Comparison of ENCODE assay signal across 16 cellular contexts in the genomic region with DNA sequence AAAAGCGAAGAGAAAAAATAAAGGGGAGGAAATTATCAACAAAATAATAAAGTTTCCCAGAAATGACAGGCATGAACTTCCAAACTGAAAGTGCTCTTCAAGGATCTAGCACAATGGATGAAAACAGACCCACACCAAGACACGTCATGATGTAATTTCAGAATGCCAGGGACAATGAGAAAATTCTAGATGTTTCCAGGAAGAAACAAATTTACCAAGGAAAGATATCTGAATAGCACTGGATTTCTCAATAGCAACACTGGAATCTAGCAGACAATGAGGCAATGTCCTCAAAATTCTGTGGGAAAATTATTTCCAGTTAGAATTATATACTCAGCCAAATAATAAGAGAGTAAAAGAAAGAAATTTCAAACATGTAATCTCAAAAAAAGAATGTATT. TPM values are rescaled to one million over a fixed set of nuclear protein-coding genes. Genes with fewer than 3 reads are reported as not detected.
A peak's percentile ranks its signal among the peaks of the same experiment; 100 is the strongest.
DNase-seq lines count a peak whose midpoint lies in the region; ATAC-seq and TF ChIP-seq lines count a peak whose summit lies in the region.
"Had no signal": no experiment of that assay in that cellular context is flagged by ENCODE, and none has a peak within 500 bp of the region (broad histone marks: within the 10 kb centered on the region; RNA-seq: fewer than 3 reads in every experiment).

No MANE protein-coding gene starts in this region.

- H3K36me3 ChIP-seq in breast epithelium (no peaks in the 10 kb centered on the region), heart right ventricle (no peaks in the 10 kb centered on the region), adrenal gland (replicated peaks in 1 of 2) (no peaks in the 10 kb centered on the region)
- H3K36me3 ChIP-seq: neural progenitor cell had no signal

- H3K4me1 ChIP-seq in breast epithelium (no peaks in the 10 kb centered on the region), heart right ventricle (peaks cover 6 to 51% (median 31%) of the 10 kb centered on the region in 9 donors), adrenal gland (replicated peaks in 1 of 2) (peaks cover 0 to 10% of the 10 kb centered on the region in 2 donors)

- no peak overlapping the region for H3K4me3 ChIP-seq in breast epithelium
- no peak overlapping the region for H3K4me3 ChIP-seq in heart right ventricle
- H3K4me3 ChIP-seq in adrenal gland = no peak overlapping the region
- H3K4me3 ChIP-seq: neural progenitor cell had no signal

- intact Hi-C loops in breast epithelium (cut with DNase I; ENCODE audit: low total_unique reads) (no loop called here), heart right ventricle (cut with DNase I) (loop anchor here in 1 of 10 donors (10.0 kb wide), 1 partner anchor 46 kb away; the partner anchor contains the start of gene DENND5A), sciatic nerve (cut with DNase I) (no loop called here), adrenal gland (cut with DNase I) (no loop called here)

- TF ChIP-seq POLR2A in breast epithelium (IDR thresholded peaks at IDR 0.05) (no peak), adrenal gland (IDR thresholded peaks at IDR 0.05) (no peak)

- H3K27ac ChIP-seq in breast epithelium (peak overlapping the region; percentile 45 to 70), heart right ventricle (peak overlapping the region in 7 of 10 donors; percentile 0 to 78 (median 45)), adrenal gland (peak overlapping the region in 1 of 5 donors; percentile 59)
- H3K27ac ChIP-seq: neural progenitor cell had no signal

- ATAC-seq in heart right ventricle (peak in 5 of 8 donors; percentile 15 to 63 (median 55)), sciatic nerve (peak; percentile 85)
- ATAC-seq: activated CD8-positive, alpha-beta T cell treated with anti-CD3 and anti-CD28 coated beads for 36 hours; HepG2 had no signal

- WGBS in heart right ventricle, 2 donors = 72 to 76% methylated on average over 2 of the region's 2 CpGs
- 75 to 86% (median 80%) methylated on average over 2 of the region's 2 CpGs for WGBS in adrenal gland, 4 donors

- H3K27me3 ChIP-seq in breast epithelium = no peaks in the 10 kb centered on the region
- no peaks in the 10 kb centered on the region for H3K27me3 ChIP-seq in heart right ventricle
- H3K27me3 ChIP-seq in adrenal gland = no peaks in the 10 kb centered on the region
- H3K27me3 ChIP-seq: neural progenitor cell had no signal

- peak; percentile 44 for DNase-seq in GM04504 (ENCODE audit: low read depth)
- no peak for DNase-seq in breast epithelium (ENCODE audit: low spot score in 2 of 2)
- no peak for DNase-seq in heart right ventricle
- no peak for DNase-seq in sciatic nerve (ENCODE audit: low spot score)
- DNase-seq in NCI-H1436 treated with DMSO at 0.1 percent for 48 hours (lab: John Stamatoyannopoulos, UW) = no peak
- DNase-seq in adrenal gland = no peak
- no peak for DNase-seq in HuH-7.5 (ENCODE audit: low spot score)
- no peak for DNase-seq in OCI-M1 (lab: John Stamatoyannopoulos, UW)
- DNase-seq: activated CD8-positive, alpha-beta T cell treated with anti-CD3 and anti-CD28 coated beads for 36 hours; activated gamma-delta T cell; NCI-H1105; NCI-H524 treated with DMSO at 0.1 percent for 48 hours; RPMI8226; stimulated activated CD4-positive, alpha-beta T cell treated with anti-CD3 and anti-CD28 coated beads, Interleukin-1b, Interleukin-23, amount 100 ng/mL, for 48 hours had no signal

- TF ChIP-seq CTCF in breast epithelium (IDR thresholded peaks at IDR 0.05) (no peak), heart right ventricle (IDR thresholded peaks at IDR 0.05) (no peak), adrenal gland (IDR thresholded peaks at IDR 0.05) (no peak)

- no peaks in the 10 kb centered on the region for H3K9me3 ChIP-seq in breast epithelium
- no peaks in the 10 kb centered on the region for H3K9me3 ChIP-seq in heart right ventricle
- H3K9me3 ChIP-seq in adrenal gland (replicated peaks in 1 of 3) = no peaks in the 10 kb centered on the region

RNA-seq across cellular contexts. Expression of gene DENND5A, which starts 46.0 kb away (rescaled TPM):
- total RNA-seq in breast epithelium (100 to 1,000 TPM in 2 of 3 donors, 10 to 100 TPM in 1; 63.5 to 124 (median 118) TPM), heart right ventricle (100 to 1,000 TPM in 8 of 10 donors, 10 to 100 TPM in 2; 94.1 to 178 (median 122) TPM), sciatic nerve (147 TPM), adrenal gland (10 to 100 TPM; 32.9 to 75.4 (median 62.8) TPM)
- polyA plus RNA-seq in heart right ventricle (10 to 100 TPM; 48.9 to 79.2 TPM), adrenal gland (10 to 100 TPM; 26.8 to 68.0 (median 33.5) TPM)
